1 cellular context compared by ENCODE assay signal in the genomic region with DNA sequence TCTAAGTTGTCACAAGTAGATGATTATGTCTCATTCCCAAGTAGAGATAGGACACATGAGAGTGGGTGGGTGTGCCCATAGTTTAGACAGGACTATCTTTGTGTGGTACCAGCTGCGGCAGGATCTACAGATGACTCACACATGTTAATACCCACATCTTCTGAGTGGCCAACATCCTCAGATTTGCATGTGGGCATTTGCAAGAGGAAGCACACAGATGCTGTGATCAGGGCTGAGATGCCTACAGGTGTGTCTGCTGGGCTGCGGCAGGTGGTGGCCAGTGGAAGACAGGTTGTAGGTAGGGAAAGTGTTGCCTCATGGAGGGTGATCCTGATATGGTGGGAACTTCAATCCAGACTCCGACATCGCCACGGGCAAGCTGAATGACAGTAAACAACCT.
A peak's percentile ranks its signal among the peaks of the same experiment; 100 is the strongest.
TF ChIP-seq lines count a peak whose summit lies in the region.

No MANE protein-coding gene starts in this region.

TF ChIP-seq in HepG2, 621 proteins besides CTCF, POLR2A, EP300 and RAD21 (continued from another document):
- TF ChIP-seq LCORL (IDR thresholded peaks at IDR 0.05) = no peak
- no peak for TF ChIP-seq LCORL (CRISPR knock-in tag; IDR thresholded peaks at IDR 0.05)
- TF ChIP-seq RBM22 (optimal IDR thresholded peaks at IDR 0.05; ENCODE audit: low read length) = peak; percentile 63
- TF ChIP-seq, protein P1, sequence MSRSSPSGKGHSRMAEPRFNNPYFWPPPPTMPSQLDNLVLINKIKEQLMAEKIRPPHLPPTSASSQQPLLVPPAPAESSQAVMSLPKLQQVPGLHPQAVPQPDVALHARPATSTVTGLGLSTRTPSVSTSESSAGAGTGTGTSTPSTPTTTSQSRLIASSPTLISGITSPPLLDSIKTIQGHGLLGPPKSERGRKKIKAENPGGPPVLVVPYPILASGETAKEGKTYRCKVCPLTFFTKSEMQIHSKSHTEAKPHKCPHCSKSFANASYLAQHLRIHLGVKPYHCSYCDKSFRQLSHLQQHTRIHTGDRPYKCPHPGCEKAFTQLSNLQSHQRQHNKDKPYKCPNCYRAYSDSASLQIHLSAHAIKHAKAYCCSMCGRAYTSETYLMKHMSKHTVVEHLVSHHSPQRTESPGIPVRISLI (CRISPR knock-in tag; IDR thresholded peaks at IDR 0.05; ENCODE audit: borderline replicate concordance) = no peak
- peak; percentile 42 for TF ChIP-seq FOSL2 (CRISPR knock-in tag; IDR thresholded peaks at IDR 0.05)
- TF ChIP-seq SIX4 (CRISPR knock-in tag; IDR thresholded peaks at IDR 0.05) = no peak
- TF ChIP-seq SMAD3 (CRISPR knock-in tag; IDR thresholded peaks at IDR 0.05) = no peak
- TF ChIP-seq, protein P2, sequence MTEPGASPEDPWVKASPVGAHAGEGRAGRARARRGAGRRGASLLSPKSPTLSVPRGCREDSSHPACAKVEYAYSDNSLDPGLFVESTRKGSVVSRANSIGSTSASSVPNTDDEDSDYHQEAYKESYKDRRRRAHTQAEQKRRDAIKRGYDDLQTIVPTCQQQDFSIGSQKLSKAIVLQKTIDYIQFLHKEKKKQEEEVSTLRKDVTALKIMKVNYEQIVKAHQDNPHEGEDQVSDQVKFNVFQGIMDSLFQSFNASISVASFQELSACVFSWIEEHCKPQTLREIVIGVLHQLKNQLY (CRISPR knock-in tag; IDR thresholded peaks at IDR 0.05) = no peak
- TF ChIP-seq, protein P3, sequence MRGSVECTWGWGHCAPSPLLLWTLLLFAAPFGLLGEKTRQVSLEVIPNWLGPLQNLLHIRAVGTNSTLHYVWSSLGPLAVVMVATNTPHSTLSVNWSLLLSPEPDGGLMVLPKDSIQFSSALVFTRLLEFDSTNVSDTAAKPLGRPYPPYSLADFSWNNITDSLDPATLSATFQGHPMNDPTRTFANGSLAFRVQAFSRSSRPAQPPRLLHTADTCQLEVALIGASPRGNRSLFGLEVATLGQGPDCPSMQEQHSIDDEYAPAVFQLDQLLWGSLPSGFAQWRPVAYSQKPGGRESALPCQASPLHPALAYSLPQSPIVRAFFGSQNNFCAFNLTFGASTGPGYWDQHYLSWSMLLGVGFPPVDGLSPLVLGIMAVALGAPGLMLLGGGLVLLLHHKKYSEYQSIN (CRISPR knock-in tag; IDR thresholded peaks at IDR 0.05; ENCODE audit: borderline replicate concordance) = no peak
- TF ChIP-seq, protein P4, sequence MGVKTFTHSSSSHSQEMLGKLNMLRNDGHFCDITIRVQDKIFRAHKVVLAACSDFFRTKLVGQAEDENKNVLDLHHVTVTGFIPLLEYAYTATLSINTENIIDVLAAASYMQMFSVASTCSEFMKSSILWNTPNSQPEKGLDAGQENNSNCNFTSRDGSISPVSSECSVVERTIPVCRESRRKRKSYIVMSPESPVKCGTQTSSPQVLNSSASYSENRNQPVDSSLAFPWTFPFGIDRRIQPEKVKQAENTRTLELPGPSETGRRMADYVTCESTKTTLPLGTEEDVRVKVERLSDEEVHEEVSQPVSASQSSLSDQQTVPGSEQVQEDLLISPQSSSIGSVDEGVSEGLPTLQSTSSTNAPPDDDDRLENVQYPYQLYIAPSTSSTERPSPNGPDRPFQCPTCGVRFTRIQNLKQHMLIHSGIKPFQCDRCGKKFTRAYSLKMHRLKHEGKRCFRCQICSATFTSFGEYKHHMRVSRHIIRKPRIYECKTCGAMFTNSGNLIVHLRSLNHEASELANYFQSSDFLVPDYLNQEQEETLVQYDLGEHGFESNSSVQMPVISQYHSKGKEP (CRISPR knock-in tag; IDR thresholded peaks at IDR 0.05) = no peak
- no peak for TF ChIP-seq ZNF546 (CRISPR knock-in tag; conservative IDR thresholded peaks at IDR 0.05)
- TF ChIP-seq, protein P5, sequence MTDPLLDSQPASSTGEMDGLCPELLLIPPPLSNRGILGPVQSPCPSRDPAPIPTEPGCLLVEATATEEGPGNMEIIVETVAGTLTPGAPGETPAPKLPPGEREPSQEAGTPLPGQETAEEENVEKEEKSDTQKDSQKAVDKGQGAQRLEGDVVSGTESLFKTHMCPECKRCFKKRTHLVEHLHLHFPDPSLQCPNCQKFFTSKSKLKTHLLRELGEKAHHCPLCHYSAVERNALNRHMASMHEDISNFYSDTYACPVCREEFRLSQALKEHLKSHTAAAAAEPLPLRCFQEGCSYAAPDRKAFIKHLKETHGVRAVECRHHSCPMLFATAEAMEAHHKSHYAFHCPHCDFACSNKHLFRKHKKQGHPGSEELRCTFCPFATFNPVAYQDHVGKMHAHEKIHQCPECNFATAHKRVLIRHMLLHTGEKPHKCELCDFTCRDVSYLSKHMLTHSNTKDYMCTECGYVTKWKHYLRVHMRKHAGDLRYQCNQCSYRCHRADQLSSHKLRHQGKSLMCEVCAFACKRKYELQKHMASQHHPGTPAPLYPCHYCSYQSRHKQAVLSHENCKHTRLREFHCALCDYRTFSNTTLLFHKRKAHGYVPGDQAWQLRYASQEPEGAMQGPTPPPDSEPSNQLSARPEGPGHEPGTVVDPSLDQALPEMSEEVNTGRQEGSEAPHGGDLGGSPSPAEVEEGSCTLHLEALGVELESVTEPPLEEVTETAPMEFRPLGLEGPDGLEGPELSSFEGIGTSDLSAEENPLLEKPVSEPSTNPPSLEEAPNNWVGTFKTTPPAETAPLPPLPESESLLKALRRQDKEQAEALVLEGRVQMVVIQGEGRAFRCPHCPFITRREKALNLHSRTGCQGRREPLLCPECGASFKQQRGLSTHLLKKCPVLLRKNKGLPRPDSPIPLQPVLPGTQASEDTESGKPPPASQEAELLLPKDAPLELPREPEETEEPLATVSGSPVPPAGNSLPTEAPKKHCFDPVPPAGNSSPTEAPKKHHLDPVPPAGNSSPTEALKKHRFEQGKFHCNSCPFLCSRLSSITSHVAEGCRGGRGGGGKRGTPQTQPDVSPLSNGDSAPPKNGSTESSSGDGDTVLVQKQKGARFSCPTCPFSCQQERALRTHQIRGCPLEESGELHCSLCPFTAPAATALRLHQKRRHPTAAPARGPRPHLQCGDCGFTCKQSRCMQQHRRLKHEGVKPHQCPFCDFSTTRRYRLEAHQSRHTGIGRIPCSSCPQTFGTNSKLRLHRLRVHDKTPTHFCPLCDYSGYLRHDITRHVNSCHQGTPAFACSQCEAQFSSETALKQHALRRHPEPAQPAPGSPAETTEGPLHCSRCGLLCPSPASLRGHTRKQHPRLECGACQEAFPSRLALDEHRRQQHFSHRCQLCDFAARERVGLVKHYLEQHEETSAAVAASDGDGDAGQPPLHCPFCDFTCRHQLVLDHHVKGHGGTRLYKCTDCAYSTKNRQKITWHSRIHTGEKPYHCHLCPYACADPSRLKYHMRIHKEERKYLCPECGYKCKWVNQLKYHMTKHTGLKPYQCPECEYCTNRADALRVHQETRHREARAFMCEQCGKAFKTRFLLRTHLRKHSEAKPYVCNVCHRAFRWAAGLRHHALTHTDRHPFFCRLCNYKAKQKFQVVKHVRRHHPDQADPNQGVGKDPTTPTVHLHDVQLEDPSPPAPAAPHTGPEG (CRISPR knock-in tag; IDR thresholded peaks at IDR 0.05) = no peak
- TF ChIP-seq MTF1 (CRISPR knock-in tag; IDR thresholded peaks at IDR 0.05) = no peak
TF ChIP-seq in HepG2: peak in this region for 2.
